ENCODE assay signal across 2 cellular contexts in genomic region chr19:8352845-8353244, GRCh38. TPM values are rescaled to one million over a fixed set of nuclear protein-coding genes. Genes with fewer than 3 reads are reported as not detected.
"Had no signal": no experiment of that assay in that cellular context is flagged by ENCODE, and none has a peak within 500 bp of the region (broad histone marks: within the 10 kb centered on the region; RNA-seq: fewer than 3 reads in every experiment).

No MANE protein-coding gene starts in this region.

RNA-seq across cellular contexts. Expression of gene ANGPTL4, which starts 11.1 kb away (rescaled TPM):
- total RNA-seq: mononuclear cell had no signal
- polyA plus RNA-seq: naive thymus-derived CD4-positive, alpha-beta T cell had no signal
